ENCODE assay signal across 8 cellular contexts in genomic region chr5:68215208-68215887, GRCh38. TPM values are rescaled to one million over a fixed set of nuclear protein-coding genes. Genes with fewer than 3 reads are reported as not detected.
DNase-seq lines count a peak whose midpoint lies in the region; ATAC-seq, FAIRE-seq and TF ChIP-seq lines count a peak whose summit lies in the region.

Gene PIK3R1 (plus strand): TSS chr5:68215756. CDS start chr5:68226676, 10,920 bp downstream.

- no peaks in the 10 kb centered on the region for H3K27me3 ChIP-seq in SU-DHL-6 (ENCODE audit: low read length)
- H3K27me3 ChIP-seq in pancreas: no peaks in the 10 kb centered on the region
- no peaks in the 10 kb centered on the region for H3K27me3 ChIP-seq in thyroid gland

- WGBS in pancreas, 2 donors: 1% methylated on average over 49 to 76 of the region's 76 CpGs
- WGBS in thyroid gland, 2 donors: 0% methylated on average over 11 to 28 of the region's 76 CpGs

- peaks cover 10% of the 10 kb centered on the region for H3K36me3 Mint-ChIP-seq in activated naive CD8-positive, alpha-beta T cell treated with anti-CD3 and anti-CD28 coated beads, Interleukin-2, amount 10 ng/mL, durations not matched to agents 7 days and 5 days

- no peaks in the 10 kb centered on the region for H3K9me2 ChIP-seq in SU-DHL-6 (replicated peaks; ENCODE audit: insufficient read depth, low read length)

- H3K9ac ChIP-seq in SU-DHL-6 (ENCODE audit: low read length): peak within 1 kb of the TSS; percentile 95

- H3K4me1 Mint-ChIP-seq in activated naive CD8-positive, alpha-beta T cell treated with anti-CD3 and anti-CD28 coated beads, Interleukin-2, amount 10 ng/mL, durations not matched to agents 7 days and 5 days: peaks cover 29% of the 10 kb centered on the region

- TF ChIP-seq CTCF in SU-DHL-6 (IDR thresholded peaks at IDR 0.05; ENCODE audit: insufficient read depth, low read length, poor library complexity, severe bottlenecking): no peak
- peak in 3 of 4 donors; percentile 9 to 42 (median 17) for TF ChIP-seq CTCF in pancreas (IDR thresholded peaks at IDR 0.05)
- peak in 5 of 6 experiments; percentile 43 to 62 (median 57) for TF ChIP-seq CTCF in thyroid gland (IDR thresholded peaks at IDR 0.05)

- POLR2A ChIA-PET in activated naive CD8-positive, alpha-beta T cell treated with anti-CD3 and anti-CD28 coated beads, Interleukin-2, amount 10 ng/mL, durations not matched to agents 7 days and 5 days (lab: Charles Lee): interaction anchor here (0.5 to 3.1 kb wide), 25 partner anchors 12 to 1375 kb away, joined by 3 to 28 read pairs (median 6); no protein-coding TSS in a partner anchor

- H3K4me1 ChIP-seq in pancreas (peaks cover 0 to 35% (median 22%) of the 10 kb centered on the region in 3 donors), thyroid gland (peaks cover 19 to 24% of the 10 kb centered on the region in 2 donors)

- peak within 1 kb of the TSS; percentile 88 for H3K4me2 ChIP-seq in SU-DHL-6 (ENCODE audit: low read depth, low read length, poor library complexity, severe bottlenecking)

- DNase-seq in GM12891 (ENCODE audit: insufficient read length, low spot score) (peak; percentile 90), NCI-H1417 (lab: John Stamatoyannopoulos, UW) (peak; percentile 93 to 98 (median 94)), Right ventricle myocardium inferior (ENCODE audit: missing footprints) (peak; percentile 99), pancreas (peak; percentile 92 to 98 (median 96)), thyroid gland (peak; percentile 97 to 98)
- DNase-seq in activated naive CD8-positive, alpha-beta T cell treated with anti-CD3 and anti-CD28 coated beads, Interleukin-2, amount 10 ng/mL, durations not matched to agents 7 days and 5 days: peak; percentile 98

- H2AFZ ChIP-seq in SU-DHL-6 (ENCODE audit: low read depth, low read length, severe bottlenecking): peak within 1 kb of the TSS; percentile 78

- H3K9me3 Mint-ChIP-seq in activated naive CD8-positive, alpha-beta T cell treated with anti-CD3 and anti-CD28 coated beads, Interleukin-2, amount 10 ng/mL, durations not matched to agents 7 days and 5 days: peaks cover 15% of the 10 kb centered on the region

- peak within 1 kb of the TSS; percentile 95 for H3K27ac Mint-ChIP-seq in activated naive CD8-positive, alpha-beta T cell treated with anti-CD3 and anti-CD28 coated beads, Interleukin-2, amount 10 ng/mL, durations not matched to agents 7 days and 5 days

- intact Hi-C loops in Right ventricle myocardium inferior (cut with DNase I) (loop anchor here (2.0 to 10.0 kb wide), 7 partner anchors 37 to 971 kb away; no protein-coding TSS in a partner anchor), pancreas (cut with DNase I) (no loop called here), thyroid gland (cut with DNase I) (no loop called here)

- H3K36me3 ChIP-seq in SU-DHL-6 (ENCODE audit: low read length) (no peaks in the 10 kb centered on the region), pancreas (no peaks in the 10 kb centered on the region), thyroid gland (no peaks in the 10 kb centered on the region)

- FAIRE-seq in GM12891 (lab: Jason Lieb, UNC) (peak; percentile 94), pancreas (lab: Jason Lieb, UNC) (no peak)

- TF ChIP-seq POLR2A in GM12891 (IDR thresholded peaks at IDR 0.05; ENCODE audit: low read depth, low read length): peak; percentile 76
- peak; percentile 84 to 99 for TF ChIP-seq POLR2A in thyroid gland (IDR thresholded peaks at IDR 0.05)

- peak within 1 kb of the TSS; percentile 94 for H3K27ac ChIP-seq in SU-DHL-6 (ENCODE audit: low read depth, low read length)
- H3K27ac ChIP-seq in pancreas: peak within 1 kb of the TSS; percentile 98 to 99 (median 99)
- H3K27ac ChIP-seq in thyroid gland: peak within 1 kb of the TSS; percentile 97 to 99 (median 97)

- H4K20me1 ChIP-seq in SU-DHL-6 (ENCODE audit: low read depth, low read length): peaks cover 10% of the 10 kb centered on the region

- no peaks in the 10 kb centered on the region for H3F3A ChIP-seq in SU-DHL-6 (ENCODE audit: insufficient read depth)

- ATAC-seq in HG02798 (IDR thresholded peaks at IDR 0.05; ENCODE audit: poor library complexity, unreplicated experiment) (peak; percentile 87), Right ventricle myocardium inferior (peak; percentile 97), pancreas (peak; percentile 89 to 95 (median 94))
- ATAC-seq in activated naive CD8-positive, alpha-beta T cell treated with anti-CD3 and anti-CD28 coated beads, Interleukin-2, amount 10 ng/mL, durations not matched to agents 7 days and 5 days (ENCODE audit: low read depth): peak; percentile 74

- no peaks in the 10 kb centered on the region for H3K27me3 Mint-ChIP-seq in activated naive CD8-positive, alpha-beta T cell treated with anti-CD3 and anti-CD28 coated beads, Interleukin-2, amount 10 ng/mL, durations not matched to agents 7 days and 5 days

- H3K4me3 ChIP-seq in SU-DHL-6 (ENCODE audit: insufficient read depth, low read length, poor library complexity, severe bottlenecking) (peak within 1 kb of the TSS; percentile 77), pancreas (peak within 1 kb of the TSS; percentile 79 to 99 (median 90)), thyroid gland (replicated peaks in 1 of 3) (peak within 1 kb of the TSS; percentile 80 to 95 (median 90))

- peaks cover 39% of the 10 kb centered on the region for H3K79me2 ChIP-seq in SU-DHL-6 (ENCODE audit: insufficient read depth, low read length)

- H3K9me3 ChIP-seq in SU-DHL-6 (ENCODE audit: insufficient read depth, low read length): peaks cover 6% of the 10 kb centered on the region; the same call in 1 of the 2 replicates
- H3K9me3 ChIP-seq in pancreas: no peaks in the 10 kb centered on the region
- no peaks in the 10 kb centered on the region for H3K9me3 ChIP-seq in thyroid gland

- peak within 1 kb of the TSS; percentile 94 for H3K4me3 Mint-ChIP-seq in activated naive CD8-positive, alpha-beta T cell treated with anti-CD3 and anti-CD28 coated beads, Interleukin-2, amount 10 ng/mL, durations not matched to agents 7 days and 5 days

TF ChIP-seq in GM12891, 5 proteins besides CTCF, POLR2A, EP300 and RAD21:
- TF ChIP-seq POLR2AphosphoS5 (IDR thresholded peaks at IDR 0.05; ENCODE audit: low read depth, low read length) (0 out of 2 replicates have a peak, but pooled peaks have one; percentile 26), POU2F2 (IDR thresholded peaks at IDR 0.05; ENCODE audit: low read depth, low read length) (0 out of 2 replicates have a peak, but pooled peaks have one; percentile 8), TAF1 (IDR thresholded peaks at IDR 0.05; ENCODE audit: low read depth, low read length) (peak; percentile 50; the same call in 1 of the 2 replicates), SPI1 (IDR thresholded peaks at IDR 0.05; ENCODE audit: low read depth, low read length) (no peak), PAX5 (IDR thresholded peaks at IDR 0.05; ENCODE audit: insufficient read depth, low read length, severe bottlenecking) (peak; percentile 3)

RNA-seq across cellular contexts. Expression of gene PIK3R1, which starts in this region (rescaled TPM):
- polyA plus RNA-seq in GM12891 (2012; ENCODE audit: low read depth, missing spikeins): 16.1 TPM
- total RNA-seq in activated naive CD8-positive, alpha-beta T cell treated with anti-CD3 and anti-CD28 coated beads, Interleukin-2, amount 10 ng/mL, durations not matched to agents 7 days and 5 days: 10 to 100 TPM; 86.5 to 86.8 TPM
- total RNA-seq in Right ventricle myocardium inferior: 113 TPM
- total RNA-seq in pancreas: 10 to 100 TPM; 14.4 to 31.5 (median 20.1) TPM
- polyA plus RNA-seq in pancreas: 1 to 10 TPM; 4.2 to 6.3 TPM
- total RNA-seq in thyroid gland: 100 to 1,000 TPM in 1 of 4 donors, 10 to 100 TPM in 3; 86.1 to 107 (median 94.8) TPM

Comparison
In these comparisons a context has a peak if more than half of its experiments do, and no peak if none do; other contexts are left out.
1. Peak in every context shown above with its lines: DNase-seq, ATAC-seq, H3K4me3 ChIP-seq and H3K27ac ChIP-seq.